ENCODE assay signal across 14 cellular contexts in genomic region chr13:44271915-44272341, GRCh38.
DNase-seq lines count a peak whose midpoint lies in the region; ATAC-seq and TF ChIP-seq lines count a peak whose summit lies in the region.
"Had no signal": no experiment of that assay in that cellular context is flagged by ENCODE, and none has a peak within 500 bp of the region (broad histone marks: within the 10 kb centered on the region; RNA-seq: fewer than 3 reads in every experiment).

No MANE protein-coding gene starts in this region.

- H3K27ac ChIP-seq in esophagus (ENCODE audit: low read depth in 2 of 2, low read length in 1 of 2) (peak overlapping the region; percentile 60 to 72), tibial artery (peak overlapping the region; percentile 79 to 83)

- no peak overlapping the region for H3K4me3 ChIP-seq in esophagus (ENCODE audit: low read depth in 1 of 2, low read length in 2 of 2)
- H3K4me3 ChIP-seq in tibial artery, result no peak overlapping the region

- 67 to 90% methylated on average over 1 of the region's 1 CpG for WGBS in esophagus, 2 donors

- no peaks in the 10 kb centered on the region for H3K36me3 ChIP-seq in esophagus (ENCODE audit: control insufficient read depth in 2 of 2, insufficient read depth in 2 of 2, low read length in 1 of 2)
- no peaks in the 10 kb centered on the region for H3K36me3 ChIP-seq in tibial artery

- H3K27me3 ChIP-seq in esophagus (ENCODE audit: control insufficient read depth in 1 of 2, insufficient read depth in 2 of 2, low read length in 2 of 2) (no peaks in the 10 kb centered on the region), tibial artery (no peaks in the 10 kb centered on the region)

- no peak for TF ChIP-seq CTCF in tibial artery (IDR thresholded peaks at IDR 0.05)

- no peak for ATAC-seq in HG03378 (IDR thresholded peaks at IDR 0.05; ENCODE audit: unreplicated experiment)

- intact Hi-C loops in tibial artery (cut with DNase I; ENCODE audit: low total_unique reads), result loop anchor here (5.0 kb wide), 1 partner anchor 45 kb away; no protein-coding TSS in a partner anchor

- DNase-seq in NCI-H748 (lab: John Stamatoyannopoulos, UW; ENCODE audit: unreplicated experiment), result peak; percentile 36
- no peak for DNase-seq in NCI-H748 treated with DMSO at 0.1 percent for 48 hours (lab: John Stamatoyannopoulos, UW)
- DNase-seq in myocyte (ENCODE audit: low read depth), result peak; percentile 44
- DNase-seq in tibial artery, result peak; percentile 69 to 83
- DNase-seq in stimulated activated naive CD4-positive, alpha-beta T cell (lab: John Stamatoyannopoulos, UW), result no peak
- DNase-seq in stimulated activated CD4-positive, alpha-beta T cell treated with anti-CD3 and anti-CD28 coated beads, Interleukin-15, amount 100 ng/mL, for 24 hours, result no peak
- DNase-seq: ACHN; activated CD4-positive, CD25-positive, alpha-beta regulatory T cell; activated naive CD4-positive, alpha-beta T cell treated with anti-CD3 and anti-CD28 coated beads, Interleukin-2, amount 10 ng/mL, durations not matched to agents 7 days and 5 days; kidney glomerular epithelial cell; NCI-H187; SHP77 treated with DMSO at 0.1 percent for 48 hours had no signal

- H3K4me1 ChIP-seq in esophagus (ENCODE audit: control insufficient read depth in 2 of 2, insufficient read depth in 2 of 2, low read length in 1 of 2) (peaks cover 0 to 3% of the 10 kb centered on the region in 2 donors), tibial artery (peaks cover 9 to 90% (median 59%) of the 10 kb centered on the region in 4 donors)

- no peaks in the 10 kb centered on the region for H3K9me3 ChIP-seq in esophagus (ENCODE audit: control insufficient read depth in 2 of 2, insufficient read depth in 1 of 2, low read depth in 1 of 2, low read length in 1 of 2)
- H3K9me3 ChIP-seq in tibial artery, result no peaks in the 10 kb centered on the region

Comparison
In these comparisons a context has a peak if more than half of its experiments do, and no peak if none do; other contexts are left out.
1. DNase-seq: peak in NCI-H748 (single experiment), myocyte (single experiment) and tibial artery (2 of 2); none in NCI-H748 treated with DMSO at 0.1 percent for 48 hours (single experiment), stimulated activated naive CD4-positive, alpha-beta T cell (0 of 6) and stimulated activated CD4-positive, alpha-beta T cell treated with anti-CD3 and anti-CD28 coated beads, Interleukin-15, amount 100 ng/mL, for 24 hours (single experiment).